Comparison of ENCODE assay signal across 1 cellular context in genomic region chr20:64057628-64058498, GRCh38.
TF ChIP-seq lines count a peak whose summit lies in the region.

No MANE protein-coding gene starts in this region.

TF ChIP-seq in HEK293, 187 proteins besides CTCF, POLR2A, EP300 and RAD21 (continued from another document and continues in another):
- TF ChIP-seq ZNF157 (tag by site-specific recombination; IDR thresholded peaks at IDR 0.05) (no peak), SCRT1 (tag by site-specific recombination; IDR thresholded peaks at IDR 0.05; ENCODE audit: borderline replicate concordance) (no peak), ZNF239 (tag by site-specific recombination; IDR thresholded peaks at IDR 0.05) (no peak), ZNF416 (tag by site-specific recombination; IDR thresholded peaks at IDR 0.05) (no peak), SP7 (tag by site-specific recombination; IDR thresholded peaks at IDR 0.05) (0 out of 2 replicates have a peak, but pooled peaks have one; percentile 39), ZNF146 (tag by site-specific recombination; IDR thresholded peaks at IDR 0.05) (no peak), ZNF571 (tag by site-specific recombination; IDR thresholded peaks at IDR 0.05) (no peak), ZBTB8A (tag by site-specific recombination; IDR thresholded peaks at IDR 0.05) (peak; percentile 43; the same call in 1 of the 2 replicates), GLI2 (tag by site-specific recombination; IDR thresholded peaks at IDR 0.05; ENCODE audit: borderline replicate concordance, low read depth) (no peak), ZNF701 (tag by site-specific recombination; IDR thresholded peaks at IDR 0.05) (no peak), ZNF248 (tag by site-specific recombination; IDR thresholded peaks at IDR 0.05) (no peak), SP2 (tag by site-specific recombination; IDR thresholded peaks at IDR 0.05) (peak; percentile 19; the same call in 1 of the 2 replicates), ZNF148 (tag by site-specific recombination; IDR thresholded peaks at IDR 0.05; ENCODE audit: borderline replicate concordance) (no peak), ZNF132 (tag by site-specific recombination; IDR thresholded peaks at IDR 0.05; ENCODE audit: borderline replicate concordance) (no peak), ATF2 (tag by site-specific recombination; IDR thresholded peaks at IDR 0.05; ENCODE audit: low read depth) (no peak), ZEB2 (tag by site-specific recombination; IDR thresholded peaks at IDR 0.05) (peak; percentile 36; the same call in 1 of the 2 replicates), ZNF112 (tag by site-specific recombination; IDR thresholded peaks at IDR 0.05) (no peak), ZNF121 (tag by site-specific recombination; IDR thresholded peaks at IDR 0.05) (no peak), YY2 (tag by site-specific recombination; IDR thresholded peaks at IDR 0.05) (no peak), HOXC10 (CRISPR knock-in tag; IDR thresholded peaks at IDR 0.05) (no peak), ZBTB26 (tag by site-specific recombination; optimal IDR thresholded peaks at IDR 0.05) (peak; percentile 16), PATZ1 (tag by site-specific recombination; IDR thresholded peaks at IDR 0.05) (peak; percentile 86), ZNF560 (tag by site-specific recombination; IDR thresholded peaks at IDR 0.05; ENCODE audit: borderline replicate concordance) (no peak), ZNF155 (tag by site-specific recombination; IDR thresholded peaks at IDR 0.05) (no peak), KLF8 (tag by site-specific recombination; IDR thresholded peaks at IDR 0.05) (peak; percentile 36; the same call in 1 of the 2 replicates), GLIS2 (tag by site-specific recombination; IDR thresholded peaks at IDR 0.05) (peak; percentile 96), KLF10 (tag by site-specific recombination; IDR thresholded peaks at IDR 0.05) (no peak), ZNF510 (tag by site-specific recombination; IDR thresholded peaks at IDR 0.05; ENCODE audit: insufficient replicate concordance) (no peak), ZSCAN16 (tag by site-specific recombination; IDR thresholded peaks at IDR 0.05) (no peak), ZNF518A (tag by site-specific recombination; conservative IDR thresholded peaks at IDR 0.05; ENCODE audit: low read depth) (no peak), ZNF473 (tag by site-specific recombination; IDR thresholded peaks at IDR 0.05) (no peak), KLF16 (tag by site-specific recombination; IDR thresholded peaks at IDR 0.05) (peak; percentile 64), ZNF629 (tag by site-specific recombination; IDR thresholded peaks at IDR 0.05) (no peak)
- TF ChIP-seq, protein P1, sequence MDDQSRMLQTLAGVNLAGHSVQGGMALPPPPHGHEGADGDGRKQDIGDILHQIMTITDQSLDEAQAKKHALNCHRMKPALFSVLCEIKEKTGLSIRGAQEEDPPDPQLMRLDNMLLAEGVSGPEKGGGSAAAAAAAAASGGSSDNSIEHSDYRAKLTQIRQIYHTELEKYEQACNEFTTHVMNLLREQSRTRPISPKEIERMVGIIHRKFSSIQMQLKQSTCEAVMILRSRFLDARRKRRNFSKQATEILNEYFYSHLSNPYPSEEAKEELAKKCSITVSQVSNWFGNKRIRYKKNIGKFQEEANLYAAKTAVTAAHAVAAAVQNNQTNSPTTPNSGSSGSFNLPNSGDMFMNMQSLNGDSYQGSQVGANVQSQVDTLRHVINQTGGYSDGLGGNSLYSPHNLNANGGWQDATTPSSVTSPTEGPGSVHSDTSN (CRISPR knock-in tag; IDR thresholded peaks at IDR 0.05): no peak
- TF ChIP-seq, protein P2, sequence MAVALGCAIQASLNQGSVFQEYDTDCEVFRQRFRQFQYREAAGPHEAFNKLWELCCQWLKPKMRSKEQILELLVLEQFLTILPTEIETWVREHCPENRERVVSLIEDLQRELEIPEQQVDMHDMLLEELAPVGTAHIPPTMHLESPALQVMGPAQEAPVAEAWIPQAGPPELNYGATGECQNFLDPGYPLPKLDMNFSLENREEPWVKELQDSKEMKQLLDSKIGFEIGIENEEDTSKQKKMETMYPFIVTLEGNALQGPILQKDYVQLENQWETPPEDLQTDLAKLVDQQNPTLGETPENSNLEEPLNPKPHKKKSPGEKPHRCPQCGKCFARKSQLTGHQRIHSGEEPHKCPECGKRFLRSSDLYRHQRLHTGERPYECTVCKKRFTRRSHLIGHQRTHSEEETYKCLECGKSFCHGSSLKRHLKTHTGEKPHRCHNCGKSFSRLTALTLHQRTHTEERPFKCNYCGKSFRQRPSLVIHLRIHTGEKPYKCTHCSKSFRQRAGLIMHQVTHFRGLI (tag by site-specific recombination; IDR thresholded peaks at IDR 0.05): no peak
- TF ChIP-seq, protein P3, sequence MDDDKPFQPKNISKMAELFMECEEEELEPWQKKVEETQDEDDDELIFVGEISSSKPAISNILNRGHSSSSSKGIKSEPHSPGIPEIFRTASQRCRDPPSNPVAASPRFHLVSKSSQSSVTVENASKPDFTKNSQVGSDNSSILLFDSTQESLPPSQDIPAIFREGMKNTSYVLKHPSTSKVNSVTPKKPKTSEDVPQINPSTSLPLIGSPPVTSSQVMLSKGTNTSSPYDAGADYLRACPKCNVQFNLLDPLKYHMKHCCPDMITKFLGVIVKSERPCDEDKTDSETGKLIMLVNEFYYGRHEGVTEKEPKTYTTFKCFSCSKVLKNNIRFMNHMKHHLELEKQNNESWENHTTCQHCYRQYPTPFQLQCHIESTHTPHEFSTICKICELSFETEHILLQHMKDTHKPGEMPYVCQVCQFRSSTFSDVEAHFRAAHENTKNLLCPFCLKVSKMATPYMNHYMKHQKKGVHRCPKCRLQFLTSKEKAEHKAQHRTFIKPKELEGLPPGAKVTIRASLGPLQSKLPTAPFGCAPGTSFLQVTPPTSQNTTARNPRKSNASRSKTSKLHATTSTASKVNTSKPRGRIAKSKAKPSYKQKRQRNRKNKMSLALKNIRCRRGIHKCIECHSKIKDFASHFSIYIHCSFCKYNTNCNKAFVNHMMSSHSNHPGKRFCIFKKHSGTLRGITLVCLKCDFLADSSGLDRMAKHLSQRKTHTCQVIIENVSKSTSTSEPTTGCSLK (tag by site-specific recombination; IDR thresholded peaks at IDR 0.05): no peak
- TF ChIP-seq, protein P4, sequence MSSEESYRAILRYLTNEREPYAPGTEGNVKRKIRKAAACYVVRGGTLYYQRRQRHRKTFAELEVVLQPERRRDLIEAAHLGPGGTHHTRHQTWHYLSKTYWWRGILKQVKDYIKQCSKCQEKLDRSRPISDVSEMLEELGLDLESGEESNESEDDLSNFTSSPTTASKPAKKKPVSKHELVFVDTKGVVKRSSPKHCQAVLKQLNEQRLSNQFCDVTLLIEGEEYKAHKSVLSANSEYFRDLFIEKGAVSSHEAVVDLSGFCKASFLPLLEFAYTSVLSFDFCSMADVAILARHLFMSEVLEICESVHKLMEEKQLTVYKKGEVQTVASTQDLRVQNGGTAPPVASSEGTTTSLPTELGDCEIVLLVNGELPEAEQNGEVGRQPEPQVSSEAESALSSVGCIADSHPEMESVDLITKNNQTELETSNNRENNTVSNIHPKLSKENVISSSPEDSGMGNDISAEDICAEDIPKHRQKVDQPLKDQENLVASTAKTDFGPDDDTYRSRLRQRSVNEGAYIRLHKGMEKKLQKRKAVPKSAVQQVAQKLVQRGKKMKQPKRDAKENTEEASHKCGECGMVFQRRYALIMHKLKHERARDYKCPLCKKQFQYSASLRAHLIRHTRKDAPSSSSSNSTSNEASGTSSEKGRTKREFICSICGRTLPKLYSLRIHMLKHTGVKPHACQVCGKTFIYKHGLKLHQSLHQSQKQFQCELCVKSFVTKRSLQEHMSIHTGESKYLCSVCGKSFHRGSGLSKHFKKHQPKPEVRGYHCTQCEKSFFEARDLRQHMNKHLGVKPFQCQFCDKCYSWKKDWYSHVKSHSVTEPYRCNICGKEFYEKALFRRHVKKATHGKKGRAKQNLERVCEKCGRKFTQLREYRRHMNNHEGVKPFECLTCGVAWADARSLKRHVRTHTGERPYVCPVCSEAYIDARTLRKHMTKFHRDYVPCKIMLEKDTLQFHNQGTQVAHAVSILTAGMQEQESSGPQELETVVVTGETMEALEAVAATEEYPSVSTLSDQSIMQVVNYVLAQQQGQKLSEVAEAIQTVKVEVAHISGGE (tag by site-specific recombination; conservative IDR thresholded peaks at IDR 0.05; ENCODE audit: low read depth): no peak
